20 cellular contexts compared by ENCODE assay signal in genomic region chr2:200845669-200846325, GRCh38. TPM values are rescaled to one million over a fixed set of nuclear protein-coding genes. Genes with fewer than 3 reads are reported as not detected.
DNase-seq lines count a peak whose midpoint lies in the region; ATAC-seq, FAIRE-seq and TF ChIP-seq lines count a peak whose summit lies in the region.
"Had no signal": no experiment of that assay in that cellular context is flagged by ENCODE, and none has a peak within 500 bp of the region (broad histone marks: within the 10 kb centered on the region; RNA-seq: fewer than 3 reads in every experiment).

No MANE protein-coding gene starts in this region.

- H3K4me1 ChIP-seq in HepG2 (ENCODE audit: insufficient read depth, low read length) (peaks cover 18% of the 10 kb centered on the region), right lobe of liver (no peaks in the 10 kb centered on the region)

- no peak overlapping the region for H3K9ac ChIP-seq in HepG2 (ENCODE audit: insufficient read depth, low read depth, low read length)

- CTCF ChIA-PET in HepG2 (lab: Yijun Ruan, JAX; ENCODE audit: low intra/inter-chr PET ratio, low total read pairs) = no interaction called here

- H3K27ac ChIP-seq in HepG2 (ENCODE audit: extremely low read length, insufficient read depth, low read length) (no peak overlapping the region), right lobe of liver (no peak overlapping the region)
- H3K27ac ChIP-seq: 22Rv1, C4-2B, HL-60 had no signal

- FAIRE-seq in HepG2 (lab: Jason Lieb, UNC) = no peak
- FAIRE-seq: D721Med, G401.6 had no signal

- DNase-seq in DMS 273 (lab: John Stamatoyannopoulos, UW; ENCODE audit: unreplicated experiment) (peak; percentile 9), DMS 273 treated with DMSO at 0.1 percent for 48 hours (lab: John Stamatoyannopoulos, UW) (no peak), HepG2 (ENCODE audit: low spot score) (no peak), right lobe of liver (no peak), islet precursor cell (peak; percentile 46), NCI-H1436 treated with DMSO at 0.1 percent for 48 hours (lab: John Stamatoyannopoulos, UW) (no peak), UCSD-AML1 (lab: John Stamatoyannopoulos, UW; ENCODE audit: unreplicated experiment) (no peak), NCI-H1930 (lab: John Stamatoyannopoulos, UW) (no peak)
- DNase-seq: AML-193, H9, MV-4-11, NCI-H1417, NCI-H187 treated with DMSO at 0.1 percent for 48 hours, NCI-H226, NCI-H524 had no signal

- no TSS peak for BruUV-seq in HepG2 (replicated peaks; lab: Mats Ljungman, UMichigan)

- intact Hi-C loops in HepG2 (cut with micrococcal nuclease; ENCODE audit: unreplicated experiment) = no loop called here
- intact Hi-C loops in right lobe of liver (cut with DNase I) = no loop called here

- no peak for TF ChIP-seq RAD21 in HepG2 (CRISPR knock-in tag; IDR thresholded peaks at IDR 0.05)

- no peak for ATAC-seq in HepG2
- no peak for ATAC-seq in right lobe of liver

- POLR2A ChIA-PET in HepG2 (lab: Yijun Ruan, JAX) = interaction anchor here (0.8 to 3.3 kb wide), 8 partner anchors 13 to 118 kb away, joined by 3 to 52 read pairs (median 4); partner anchors contain the start of genes CLK1, NIF3L1, ORC2 and PPIL3

- H3K9me3 ChIP-seq in HepG2 (ENCODE audit: low read length) (no peaks in the 10 kb centered on the region), right lobe of liver (no peaks in the 10 kb centered on the region)

- H3K4me2 ChIP-seq in HepG2 (ENCODE audit: low read depth, low read length) = no peak overlapping the region

- H4K20me1 ChIP-seq in HepG2 (ENCODE audit: insufficient read depth, low read length) = no peaks in the 10 kb centered on the region

- no peaks in the 10 kb centered on the region for H3K27me3 ChIP-seq in HepG2 (ENCODE audit: control insufficient read depth in 1 of 2, insufficient read depth in 2 of 2, low read length in 2 of 2)
- no peaks in the 10 kb centered on the region for H3K27me3 ChIP-seq in right lobe of liver

- TF ChIP-seq POLR2A in HepG2 (IDR thresholded peaks at IDR 0.05; ENCODE audit: insufficient read depth in 1 of 2, low read depth in 2 of 2, low read length in 2 of 2) (no peak), right lobe of liver (IDR thresholded peaks at IDR 0.05) (no peak)

- no peaks in the 10 kb centered on the region for H3K79me2 ChIP-seq in HepG2 (ENCODE audit: insufficient read depth, low read length)

- H3K4me3 ChIP-seq in HepG2 (replicated peaks in 1 of 3; ENCODE audit: insufficient read depth in 1 of 3, low read depth in 2 of 3, low read length in 3 of 3) (no peak overlapping the region), right lobe of liver (no peak overlapping the region)

- H3K36me3 ChIP-seq in HepG2 (replicated peaks in 1 of 2; ENCODE audit: control insufficient read depth in 1 of 2, insufficient read depth in 2 of 2, low read length in 2 of 2) = no peaks in the 10 kb centered on the region
- peaks cover 0 to 2% (median under 1%) of the 10 kb centered on the region in 4 donors for H3K36me3 ChIP-seq in right lobe of liver

- in situ Hi-C loops in HepG2 (cut with HindIII; ENCODE audit: extremely low pct_ligation_motif_present, low pct_unique_long_range_greater_than_20kb) = no loop called here

- WGBS in HepG2 (ENCODE audit: low lambda C conversion rate) = 71% methylated on average over 10 of the region's 10 CpGs
- 82% methylated on average over 9 of the region's 10 CpGs for WGBS in right lobe of liver (ENCODE audit: insufficient coverage, low coverage, low lambda C conversion rate, missing lambda C conversion rate)

- no peak for TF ChIP-seq EP300 in HepG2 (IDR thresholded peaks at IDR 0.05; ENCODE audit: low read depth in 2 of 2, low read length in 2 of 2)
- TF ChIP-seq EP300 in HepG2 (CRISPR knock-in tag; IDR thresholded peaks at IDR 0.05; ENCODE audit: borderline replicate concordance) = no peak

- TF ChIP-seq CTCF in HepG2 (CRISPR knock-in tag; IDR thresholded peaks at IDR 0.05) (no peak), right lobe of liver (IDR thresholded peaks at IDR 0.05) (no peak)

- no peak overlapping the region for H2AFZ ChIP-seq in HepG2 (ENCODE audit: low read length)

RNA-seq across cellular contexts. Expression of gene CLK1, which starts 18.7 kb away (rescaled TPM):
- 35.2 and 66.6 TPM in 2 replicates for total RNA-seq in HepG2 (2016; rRNA removed; fragmentation: Illumina TruSeq; extraction: Trizol)
- 24.5 and 24.8 TPM in 2 replicates for total RNA-seq in HepG2 (2016; cell fraction: cytosol; rRNA removed; fragmentation: Illumina TruSeq; extraction: Trizol; ENCODE audit: low read depth)
- total RNA-seq in HepG2 (2016; cell fraction: insoluble cytoplasmic fraction; rRNA removed; fragmentation: Illumina TruSeq; extraction: Trizol) = 38.2 and 62.5 TPM in 2 replicates
- 27.1 and 28.3 TPM in 2 replicates for total RNA-seq in HepG2 (2016; cell fraction: membrane; rRNA removed; fragmentation: Illumina TruSeq; extraction: Trizol)
- 117 and 137 TPM in 2 replicates for total RNA-seq in HepG2 (2016; cell fraction: nucleus; rRNA removed; fragmentation: Illumina TruSeq; extraction: Trizol)
- polyA plus RNA-seq in HepG2 (2011; rRNA removed) = 82.4 and 101 TPM in 2 replicates
- polyA plus RNA-seq in HepG2 (2011; cell fraction: cytosol; rRNA removed) = 18.7 and 25.0 TPM in 2 replicates
- polyA plus RNA-seq in HepG2 (2011; cell fraction: nucleus; rRNA removed) = 155 and 182 TPM in 2 replicates
- polyA plus RNA-seq in HepG2 (2012) = 136 and 141 TPM in 2 replicates
- polyA plus RNA-seq in HepG2 (2016; cell fraction: cytosol; fragmentation: Illumina TruSeq; extraction: Trizol; ENCODE audit: low read depth) = 8.7 and 11.4 TPM in 2 replicates
- 24.0 and 27.5 TPM in 2 replicates for polyA plus RNA-seq in HepG2 (2016; cell fraction: insoluble cytoplasmic fraction; fragmentation: Illumina TruSeq; extraction: Trizol; ENCODE audit: low read depth)
- 9.9 and 12.7 TPM in 2 replicates for polyA plus RNA-seq in HepG2 (2016; cell fraction: membrane; fragmentation: Illumina TruSeq; extraction: Trizol; ENCODE audit: low read depth)
- 168 and 170 TPM in 2 replicates for polyA plus RNA-seq in HepG2 (2016; cell fraction: nucleus; fragmentation: Illumina TruSeq; extraction: Trizol; ENCODE audit: insufficient read depth, low read depth)
- polyA minus RNA-seq in HepG2 (2011; rRNA and poly(A)+ RNA removed; ENCODE audit: low replicate concordance) = 12.6 and 13.7 TPM in 2 replicates
- polyA minus RNA-seq in HepG2 (2011; cell fraction: cytosol; rRNA and poly(A)+ RNA removed) = 20.6 and 23.8 TPM in 2 replicates
- 238 and 270 TPM in 2 replicates for polyA minus RNA-seq in HepG2 (2011; cell fraction: nucleus; rRNA and poly(A)+ RNA removed)
- 10 to 100 TPM; 29.9 to 81.5 (median 36.7) TPM for total RNA-seq in right lobe of liver

RNA-seq across cellular contexts. Expression of gene BZW1, which starts 34.1 kb away (rescaled TPM):
- total RNA-seq in HepG2 (2016; rRNA removed; fragmentation: Illumina TruSeq; extraction: Trizol) = 384 and 709 TPM in 2 replicates
- 49.4 and 52.0 TPM in 2 replicates for total RNA-seq in HepG2 (2016; cell fraction: cytosol; rRNA removed; fragmentation: Illumina TruSeq; extraction: Trizol; ENCODE audit: low read depth)
- total RNA-seq in HepG2 (2016; cell fraction: insoluble cytoplasmic fraction; rRNA removed; fragmentation: Illumina TruSeq; extraction: Trizol) = 384 and 712 TPM in 2 replicates
- total RNA-seq in HepG2 (2016; cell fraction: membrane; rRNA removed; fragmentation: Illumina TruSeq; extraction: Trizol) = 128 and 149 TPM in 2 replicates
- 204 and 212 TPM in 2 replicates for total RNA-seq in HepG2 (2016; cell fraction: nucleus; rRNA removed; fragmentation: Illumina TruSeq; extraction: Trizol)
- 102 and 106 TPM in 2 replicates for polyA plus RNA-seq in HepG2 (2011; rRNA removed)
- polyA plus RNA-seq in HepG2 (2011; cell fraction: cytosol; rRNA removed) = 66.0 and 86.9 TPM in 2 replicates
- 34.9 and 38.3 TPM in 2 replicates for polyA plus RNA-seq in HepG2 (2011; cell fraction: nucleus; rRNA removed)
- 149 and 200 TPM in 2 replicates for polyA plus RNA-seq in HepG2 (2012)
- polyA plus RNA-seq in HepG2 (2016; cell fraction: cytosol; fragmentation: Illumina TruSeq; extraction: Trizol; ENCODE audit: low read depth) = 39.8 and 47.1 TPM in 2 replicates
- 442 and 506 TPM in 2 replicates for polyA plus RNA-seq in HepG2 (2016; cell fraction: insoluble cytoplasmic fraction; fragmentation: Illumina TruSeq; extraction: Trizol; ENCODE audit: low read depth)
- 90.4 and 101 TPM in 2 replicates for polyA plus RNA-seq in HepG2 (2016; cell fraction: membrane; fragmentation: Illumina TruSeq; extraction: Trizol; ENCODE audit: low read depth)
- 131 and 143 TPM in 2 replicates for polyA plus RNA-seq in HepG2 (2016; cell fraction: nucleus; fragmentation: Illumina TruSeq; extraction: Trizol; ENCODE audit: insufficient read depth, low read depth)
- 198 and 668 TPM in 2 replicates for polyA minus RNA-seq in HepG2 (2011; rRNA and poly(A)+ RNA removed; ENCODE audit: low replicate concordance)
- polyA minus RNA-seq in HepG2 (2011; cell fraction: cytosol; rRNA and poly(A)+ RNA removed) = 190 and 223 TPM in 2 replicates
- 207 and 220 TPM in 2 replicates for polyA minus RNA-seq in HepG2 (2011; cell fraction: nucleus; rRNA and poly(A)+ RNA removed)
- 100 to 1,000 TPM; 176 to 239 (median 210) TPM for total RNA-seq in right lobe of liver

RNA-seq across cellular contexts. Expression of gene PPIL3, which starts 43.1 kb away (rescaled TPM):
- total RNA-seq in HepG2 (2016; rRNA removed; fragmentation: Illumina TruSeq; extraction: Trizol) = 98.7 and 126 TPM in 2 replicates
- total RNA-seq in HepG2 (2016; cell fraction: cytosol; rRNA removed; fragmentation: Illumina TruSeq; extraction: Trizol; ENCODE audit: low read depth) = 48.4 and 52.9 TPM in 2 replicates
- total RNA-seq in HepG2 (2016; cell fraction: insoluble cytoplasmic fraction; rRNA removed; fragmentation: Illumina TruSeq; extraction: Trizol) = 84.1 and 125 TPM in 2 replicates
- 78.2 and 94.7 TPM in 2 replicates for total RNA-seq in HepG2 (2016; cell fraction: membrane; rRNA removed; fragmentation: Illumina TruSeq; extraction: Trizol)
- 47.6 and 50.4 TPM in 2 replicates for total RNA-seq in HepG2 (2016; cell fraction: nucleus; rRNA removed; fragmentation: Illumina TruSeq; extraction: Trizol)
- polyA plus RNA-seq in HepG2 (2011; rRNA removed) = 81.8 and 107 TPM in 2 replicates
- polyA plus RNA-seq in HepG2 (2011; cell fraction: cytosol; rRNA removed) = 53.4 and 68.3 TPM in 2 replicates
- 46.2 and 54.3 TPM in 2 replicates for polyA plus RNA-seq in HepG2 (2011; cell fraction: nucleus; rRNA removed)
- polyA plus RNA-seq in HepG2 (2012) = 102 and 132 TPM in 2 replicates
- 46.7 and 53.3 TPM in 2 replicates for polyA plus RNA-seq in HepG2 (2016; cell fraction: cytosol; fragmentation: Illumina TruSeq; extraction: Trizol; ENCODE audit: low read depth)
- polyA plus RNA-seq in HepG2 (2016; cell fraction: insoluble cytoplasmic fraction; fragmentation: Illumina TruSeq; extraction: Trizol; ENCODE audit: low read depth) = 143 and 147 TPM in 2 replicates
- 79.9 and 84.5 TPM in 2 replicates for polyA plus RNA-seq in HepG2 (2016; cell fraction: membrane; fragmentation: Illumina TruSeq; extraction: Trizol; ENCODE audit: low read depth)
- polyA plus RNA-seq in HepG2 (2016; cell fraction: nucleus; fragmentation: Illumina TruSeq; extraction: Trizol; ENCODE audit: insufficient read depth, low read depth) = 90.6 and 109 TPM in 2 replicates
- polyA minus RNA-seq in HepG2 (2011; rRNA and poly(A)+ RNA removed; ENCODE audit: low replicate concordance) = 13.9 and 16.0 TPM in 2 replicates
- polyA minus RNA-seq in HepG2 (2011; cell fraction: cytosol; rRNA and poly(A)+ RNA removed) = 25.3 and 29.8 TPM in 2 replicates
- polyA minus RNA-seq in HepG2 (2011; cell fraction: nucleus; rRNA and poly(A)+ RNA removed) = 35.9 and 56.9 TPM in 2 replicates
- 10 to 100 TPM; 10.4 to 21.3 (median 16.2) TPM for total RNA-seq in right lobe of liver

RNA-seq across cellular contexts. Expression of gene NIF3L1, which starts 43.4 kb away (rescaled TPM):
- total RNA-seq in HepG2 (2016; rRNA removed; fragmentation: Illumina TruSeq; extraction: Trizol) (67.9 and 98.5 TPM in 2 replicates), right lobe of liver (10 to 100 TPM in 4 of 6 experiments, 1 to 10 TPM in 2; 9.5 to 23.7 (median 11.3) TPM)
- 23.3 and 24.5 TPM in 2 replicates for total RNA-seq in HepG2 (2016; cell fraction: cytosol; rRNA removed; fragmentation: Illumina TruSeq; extraction: Trizol; ENCODE audit: low read depth)
- total RNA-seq in HepG2 (2016; cell fraction: insoluble cytoplasmic fraction; rRNA removed; fragmentation: Illumina TruSeq; extraction: Trizol) = 69.4 and 101 TPM in 2 replicates
- 38.9 and 41.8 TPM in 2 replicates for total RNA-seq in HepG2 (2016; cell fraction: membrane; rRNA removed; fragmentation: Illumina TruSeq; extraction: Trizol)
- 33.1 and 39.6 TPM in 2 replicates for total RNA-seq in HepG2 (2016; cell fraction: nucleus; rRNA removed; fragmentation: Illumina TruSeq; extraction: Trizol)
- polyA plus RNA-seq in HepG2 (2011; rRNA removed) = 55.1 and 75.2 TPM in 2 replicates
- polyA plus RNA-seq in HepG2 (2011; cell fraction: cytosol; rRNA removed) = 54.9 and 60.1 TPM in 2 replicates
- polyA plus RNA-seq in HepG2 (2011; cell fraction: nucleus; rRNA removed) = 40.7 and 44.2 TPM in 2 replicates
- 21.5 and 30.3 TPM in 2 replicates for polyA plus RNA-seq in HepG2 (2012)
- polyA plus RNA-seq in HepG2 (2016; cell fraction: cytosol; fragmentation: Illumina TruSeq; extraction: Trizol; ENCODE audit: low read depth) = 8.6 and 9.7 TPM in 2 replicates
- polyA plus RNA-seq in HepG2 (2016; cell fraction: insoluble cytoplasmic fraction; fragmentation: Illumina TruSeq; extraction: Trizol; ENCODE audit: low read depth) = 84.9 and 85.4 TPM in 2 replicates
- polyA plus RNA-seq in HepG2 (2016; cell fraction: membrane; fragmentation: Illumina TruSeq; extraction: Trizol; ENCODE audit: low read depth) = 16.6 and 16.7 TPM in 2 replicates
- 50.4 and 53.5 TPM in 2 replicates for polyA plus RNA-seq in HepG2 (2016; cell fraction: nucleus; fragmentation: Illumina TruSeq; extraction: Trizol; ENCODE audit: insufficient read depth, low read depth)
- 57.1 and 72.0 TPM in 2 replicates for polyA minus RNA-seq in HepG2 (2011; rRNA and poly(A)+ RNA removed; ENCODE audit: low replicate concordance)
- 24.0 and 28.5 TPM in 2 replicates for polyA minus RNA-seq in HepG2 (2011; cell fraction: cytosol; rRNA and poly(A)+ RNA removed)
- 33.3 and 35.7 TPM in 2 replicates for polyA minus RNA-seq in HepG2 (2011; cell fraction: nucleus; rRNA and poly(A)+ RNA removed)

Comparison
In these comparisons a context has a peak if more than half of its experiments do, and no peak if none do; other contexts are left out.
1. DNase-seq: peak in DMS 273 (single experiment) and islet precursor cell (single experiment); none in DMS 273 treated with DMSO at 0.1 percent for 48 hours (single experiment), HepG2 (single experiment), right lobe of liver (0 of 3), NCI-H1436 treated with DMSO at 0.1 percent for 48 hours (single experiment), UCSD-AML1 (single experiment) and NCI-H1930 (0 of 2).